ENCODE assay signal across 1 cellular context in the genomic region with DNA sequence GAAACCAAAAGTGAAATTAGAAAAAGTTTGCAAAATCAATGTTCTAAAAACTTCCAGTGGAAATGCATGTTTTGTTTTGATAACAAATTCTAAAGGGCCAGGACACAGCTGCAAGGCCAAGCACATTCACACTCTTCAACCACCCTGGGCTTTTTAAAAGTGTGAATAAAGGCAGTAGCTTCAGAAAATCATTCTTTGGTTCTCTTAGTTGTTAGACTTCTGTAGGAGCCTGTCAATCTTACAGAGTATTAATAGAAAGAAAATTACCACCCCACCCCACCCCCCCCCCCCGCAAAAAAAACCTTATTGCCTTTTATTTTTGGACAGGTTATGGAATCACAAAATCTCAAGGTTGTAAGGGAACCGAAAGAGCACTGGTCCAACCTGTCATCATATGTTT.
TF ChIP-seq lines count a peak whose summit lies in the region.

No MANE protein-coding gene starts in this region.

TF ChIP-seq in HepG2, 621 proteins besides CTCF, POLR2A, EP300 and RAD21 (continued from another document):
- TF ChIP-seq, protein P1, sequence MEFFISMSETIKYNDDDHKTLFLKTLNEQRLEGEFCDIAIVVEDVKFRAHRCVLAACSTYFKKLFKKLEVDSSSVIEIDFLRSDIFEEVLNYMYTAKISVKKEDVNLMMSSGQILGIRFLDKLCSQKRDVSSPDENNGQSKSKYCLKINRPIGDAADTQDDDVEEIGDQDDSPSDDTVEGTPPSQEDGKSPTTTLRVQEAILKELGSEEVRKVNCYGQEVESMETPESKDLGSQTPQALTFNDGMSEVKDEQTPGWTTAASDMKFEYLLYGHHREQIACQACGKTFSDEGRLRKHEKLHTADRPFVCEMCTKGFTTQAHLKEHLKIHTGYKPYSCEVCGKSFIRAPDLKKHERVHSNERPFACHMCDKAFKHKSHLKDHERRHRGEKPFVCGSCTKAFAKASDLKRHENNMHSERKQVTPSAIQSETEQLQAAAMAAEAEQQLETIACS (CRISPR knock-in tag; IDR thresholded peaks at IDR 0.05) = no peak
